Comparison of ENCODE assay signal across 8 cellular contexts in genomic region chr21:42973309-42973990, GRCh38. TPM values are rescaled to one million over a fixed set of nuclear protein-coding genes. Genes with fewer than 3 reads are reported as not detected.
DNase-seq lines count a peak whose midpoint lies in the region; ATAC-seq and TF ChIP-seq lines count a peak whose summit lies in the region.

No MANE protein-coding gene starts in this region.

- H3K4me3 ChIP-seq in heart left ventricle = peak overlapping the region; percentile 15 to 91 (median 74)
- peak overlapping the region; percentile 63 for H3K4me3 ChIP-seq in astrocyte of the spinal cord (ENCODE audit: low read depth, low read length)
- peak overlapping the region; percentile 3 for H3K4me3 ChIP-seq in lung

- H3K9me3 ChIP-seq in heart left ventricle (peaks cover 0 to 9% (median 0%) of the 10 kb centered on the region in 12 donors), lung (ENCODE audit: control insufficient read depth in 2 of 2, insufficient read depth in 1 of 2, low read length in 1 of 2) (no peaks in the 10 kb centered on the region)

- ATAC-seq in heart left ventricle = no peak
- ATAC-seq in left cardiac atrium = no peak
- peak; percentile 3 for ATAC-seq in lung (ENCODE audit: insufficient read depth, low FRiP score)
- no peak for ATAC-seq in HG02840 (IDR thresholded peaks at IDR 0.05; ENCODE audit: low FRiP score, unreplicated experiment)

- H3K27me3 ChIP-seq in heart left ventricle (no peaks in the 10 kb centered on the region), lung (ENCODE audit: control insufficient read depth, insufficient read depth) (no peaks in the 10 kb centered on the region)

- in situ Hi-C loops in astrocyte of the spinal cord (cut with HindIII; ENCODE audit: low sequenced_read_pairs) = no loop called here

- no peak for TF ChIP-seq CTCF in heart left ventricle (IDR thresholded peaks at IDR 0.05)
- TF ChIP-seq CTCF in astrocyte of the spinal cord (IDR thresholded peaks at IDR 0.05; ENCODE audit: low read depth, low read length) = no peak
- no peak for TF ChIP-seq CTCF in lung (IDR thresholded peaks at IDR 0.05; ENCODE audit: control extremely low read depth, extremely low read depth)

- peak in 2 of 5 donors; percentile 13 to 29 for DNase-seq in heart left ventricle
- DNase-seq in left cardiac atrium = no peak
- no peak for DNase-seq in astrocyte of the spinal cord (ENCODE audit: low read depth, low spot score)
- DNase-seq in lung (ENCODE audit: low spot score) = no peak
- peak; percentile 54 for DNase-seq in ureter (ENCODE audit: low spot score)
- DNase-seq in CD1c-positive myeloid dendritic cell (ENCODE audit: extremely low spot score) = no peak
- DNase-seq in erythroblast (lab: John Stamatoyannopoulos, UW) = no peak

- WGBS in heart left ventricle, 4 donors = 70 to 90% (median 76%) methylated on average over 14 to 19 of the region's 19 CpGs
- WGBS in lung, 2 donors = 66 to 72% methylated on average over 19 of the region's 19 CpGs

- TF ChIP-seq POLR2A in heart left ventricle (IDR thresholded peaks at IDR 0.05) = no peak
- TF ChIP-seq POLR2A in erythroblast (IDR thresholded peaks at IDR 0.05; ENCODE audit: low read length) = no peak

- H3K4me1 ChIP-seq in heart left ventricle = peaks cover 0 to 36% (median 14%) of the 10 kb centered on the region in 12 donors
- peaks cover 0 to 6% of the 10 kb centered on the region in 2 donors for H3K4me1 ChIP-seq in lung (ENCODE audit: control insufficient read depth in 2 of 2, insufficient read depth in 2 of 2, low read length in 2 of 2)

- intact Hi-C loops in heart left ventricle (cut with DNase I) = loop anchor here in 5 of 10 donors (5.0 to 10.0 kb wide), 3 partner anchors 49 to 81 kb away; partner anchors contain the start of genes NDUFV3 (in 4 of the 5) and ERVH48-1 (in 1 of the 5)
- intact Hi-C loops in left cardiac atrium (cut with DNase I) = no loop called here

- H3K36me3 ChIP-seq in heart left ventricle (peaks cover 0 to 10% (median 0%) of the 10 kb centered on the region in 9 donors), lung (ENCODE audit: control insufficient read depth in 2 of 2, insufficient read depth in 2 of 2, low read length in 2 of 2) (no peaks in the 10 kb centered on the region)

- H3K27ac ChIP-seq in heart left ventricle = peak overlapping the region in 11 of 12 donors; percentile 57 to 100 (median 82)
- H3K27ac ChIP-seq in lung (ENCODE audit: low read depth in 1 of 2, low read length in 1 of 2) = peak overlapping the region; percentile 68 to 72

RNA-seq across cellular contexts. Expression of gene PKNOX1, which starts 0.9 kb away (rescaled TPM):
- 10 to 100 TPM in 3 of 9 donors, 1 to 10 TPM in 6; 3.5 to 13.6 (median 8.7) TPM for total RNA-seq in heart left ventricle
- 1 to 10 TPM; 2.4 to 6.5 TPM for polyA plus RNA-seq in heart left ventricle
- 1 to 10 TPM; 7.4 to 8.9 TPM for total RNA-seq in left cardiac atrium
- total RNA-seq in lung = 10 to 100 TPM; 18.2 to 40.4 TPM
- 10 to 100 TPM in 1 of 2 donors, 1 to 10 TPM in 1; 9.6 to 10.2 TPM for polyA plus RNA-seq in lung
- 34.5 TPM for total RNA-seq in ureter

RNA-seq across cellular contexts. Expression of gene ERVH48-1, which starts 48.0 kb away (rescaled TPM):
- total RNA-seq in heart left ventricle (not detected), left cardiac atrium (not detected), lung (1 to 10 TPM in 1 of 2 donors, under 1 TPM in 1; 0.12 to 1.1 TPM), ureter (not detected)
- polyA plus RNA-seq in heart left ventricle (under 1 TPM in 1 of 2 donors, not detected in 1; 0.08 TPM), lung (under 1 TPM; 0.02 to 0.18 TPM)

Comparison
In these comparisons a context has a peak if more than half of its experiments do, and no peak if none do; other contexts are left out.
1. H3K4me3 ChIP-seq: peak in every context shown above with its lines; median percentile 74 in heart left ventricle; 63 in astrocyte of the spinal cord; 3 in lung.